In the genomic region with DNA sequence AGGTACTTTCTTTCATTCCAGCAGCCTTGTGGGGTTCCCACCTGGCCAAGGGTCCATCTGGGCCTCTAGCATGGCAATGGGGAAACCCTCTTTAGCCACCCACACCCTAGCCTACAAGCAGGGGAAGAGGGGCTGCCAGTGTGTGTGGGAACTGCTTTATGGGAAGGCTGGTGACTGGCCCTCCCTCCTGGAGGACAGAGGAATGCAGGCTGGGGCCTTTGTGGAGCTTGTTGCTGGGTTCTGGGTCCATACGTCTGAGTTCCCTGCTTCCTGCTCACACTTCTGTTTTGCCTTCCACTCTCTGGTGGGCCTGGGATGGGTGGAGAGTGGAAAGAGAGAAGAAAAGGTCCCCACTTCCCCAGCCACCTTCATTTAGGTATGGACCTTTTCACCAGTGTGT, we compare ENCODE assay signal across 30 cellular contexts. TPM values are rescaled to one million over a fixed set of nuclear protein-coding genes. Genes with fewer than 3 reads are reported as not detected.
"Had no signal": no experiment of that assay in that cellular context is flagged by ENCODE, and none has a peak within 500 bp of the region (broad histone marks: within the 10 kb centered on the region; RNA-seq: fewer than 3 reads in every experiment).

No MANE protein-coding gene starts in this region.

- H3K9me3 ChIP-seq: adrenal gland, body of pancreas, breast epithelium had no signal

- H3K4me3 ChIP-seq: adrenal gland, body of pancreas, breast epithelium had no signal

- H3K27ac ChIP-seq: adrenal gland, body of pancreas, breast epithelium had no signal

- H3K4me1 ChIP-seq: adrenal gland, body of pancreas, breast epithelium had no signal

- ATAC-seq: activated naive CD4-positive, alpha-beta T cell treated with anti-CD3 and anti-CD28 coated beads, Interleukin-2, amount 50 U/mL, for 72 hours; activated T-cell treated with anti-CD3 and anti-CD28 coated beads, Interleukin-2, amount 50 U/mL, for 4 hours; body of pancreas; SK-N-SH treated with all-trans-retinoic acid at 6 μM for 48 hours had no signal

- DNase-seq: activated CD4-positive, alpha-beta T cell treated with anti-CD3 and anti-CD28 coated beads, Interleukin-2, amount 10 ng/mL, durations not matched to agents 24 days and 14 days; activated CD4-positive, alpha-beta T cell treated with anti-CD3 and anti-CD28 coated beads, Interleukin-2, amount 50 U/mL, for 48 hours; activated CD8-positive, alpha-beta memory T cell treated with anti-CD3 and anti-CD28 coated beads, Interleukin-2, amount 50 U/mL, for 4 hours; activated gamma-delta T cell treated with Interleukin-2 at 50 U/mL for 16 hours; activated naive CD4-positive, alpha-beta T cell treated with anti-CD3 and anti-CD28 coated beads for 36 hours; activated T-cell treated with anti-CD3 and anti-CD28 coated beads for 4 hours; activated T-cell treated with anti-CD3 and anti-CD28 coated beads, Interleukin-2, amount 50 U/mL, for 4 hours; adrenal gland; body of pancreas; Kasumi-1; MM.1S; MV-4-11; NCI-H1092; NCI-H146; NCI-H187; NCI-H2029 treated with DMSO at 0.1 percent for 48 hours; NCI-H2107; NCI-H2171; NCI-H510A; NCI-H526; NCI-H748 treated with DMSO at 0.1 percent for 48 hours; NK-92 treated with Interleukin-12 subunit alpha and Interleukin-12 subunit beta, amount 100 ng/mL, for 24 hours; OCI-M1; SHP77 treated with DMSO at 0.1 percent for 48 hours; SW 1271; T1000 had no signal

- FAIRE-seq: astrocyte had no signal

- H3K36me3 ChIP-seq: adrenal gland, breast epithelium had no signal

- H3K27me3 ChIP-seq: body of pancreas had no signal

RNA-seq across cellular contexts. Expression of a gene that starts 14.9 kb away (rescaled TPM):
- total RNA-seq: body of pancreas had no signal
